16 cellular contexts compared by ENCODE assay signal in the genomic region with DNA sequence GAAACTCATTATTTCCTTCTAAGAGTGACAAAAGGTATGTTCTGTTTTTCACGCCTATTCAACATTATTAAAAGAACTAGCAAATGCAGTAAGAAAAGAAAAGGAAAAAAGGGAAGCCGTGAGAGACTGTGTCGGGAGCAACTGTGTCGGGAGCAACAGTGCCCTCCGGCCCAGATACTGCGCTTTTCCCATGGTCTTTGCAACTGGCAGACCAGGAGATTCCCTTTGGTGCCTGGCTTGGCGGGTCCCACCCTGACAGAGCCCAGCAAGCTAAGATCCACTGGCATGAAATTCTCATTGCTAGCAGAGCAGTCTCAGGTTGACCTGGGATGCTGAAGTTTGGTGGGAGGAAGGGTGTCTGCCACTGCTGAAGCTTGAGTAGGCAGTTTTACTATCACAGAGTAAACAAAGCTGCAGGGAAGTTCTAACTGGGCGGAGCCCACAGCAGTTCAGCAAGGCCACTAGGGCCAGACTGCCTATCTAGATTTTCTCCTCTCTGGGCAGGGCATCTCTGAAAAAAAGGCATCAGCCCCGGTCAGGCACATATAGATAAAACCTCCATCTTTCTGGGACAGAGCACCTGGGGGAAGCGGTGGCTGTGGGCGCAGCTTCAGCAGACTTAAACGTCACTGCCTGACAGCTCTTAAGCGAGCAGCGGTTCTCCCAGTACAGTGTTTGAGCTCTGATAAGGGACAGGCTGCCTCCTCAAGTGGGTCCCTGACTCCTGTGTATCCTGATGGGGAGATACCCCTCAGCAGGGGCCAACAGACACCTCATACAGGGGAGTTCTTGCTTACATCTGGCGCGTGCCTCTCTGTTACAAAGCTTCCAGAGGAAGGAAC.
DNase-seq lines count a peak whose midpoint lies in the region; ATAC-seq, FAIRE-seq and TF ChIP-seq lines count a peak whose summit lies in the region.
"Had no signal": no experiment of that assay in that cellular context is flagged by ENCODE, and none has a peak within 500 bp of the region (broad histone marks: within the 10 kb centered on the region; RNA-seq: fewer than 3 reads in every experiment).

No MANE protein-coding gene starts in this region.

- 96% methylated on average over 14 of the region's 16 CpGs; no CpG with 5 or more reads in 1 of the 2 experiments for WGBS in H1 (ENCODE audit: extremely low coverage in 1 of 2, insufficient coverage in 1 of 2, insufficient read length in 1 of 2, insufficient replicate concordance in 2 of 2, low coverage in 1 of 2, low lambda C conversion rate in 2 of 2, missing lambda C conversion rate in 1 of 2), 2 experiments

- H3K36me3 Mint-ChIP-seq in activated naive CD4-positive, alpha-beta T cell treated with anti-CD3 and anti-CD28 coated beads, Interleukin-2, amount 50 U/mL, for 72 hours = peaks cover 0 to 20% of the 10 kb centered on the region in 2 donors

- no peaks in the 10 kb centered on the region for H3K4me1 ChIP-seq in RWPE2 (ENCODE audit: insufficient read depth, poor library complexity, severe bottlenecking)
- no peaks in the 10 kb centered on the region for H3K4me1 ChIP-seq in H1 (replicated peaks in 1 of 4; ENCODE audit: control insufficient read depth in 3 of 4, insufficient read depth in 4 of 4, low read length in 3 of 4)
- H3K4me1 ChIP-seq in OCI-LY7 (ENCODE audit: insufficient read depth, low read length, poor library complexity, severe bottlenecking) = no peaks in the 10 kb centered on the region

- no TSS peak for BruUV-seq in OCI-LY7 (replicated peaks; lab: Mats Ljungman, UMichigan)

- H3K36me3 ChIP-seq in RWPE2 (ENCODE audit: low read depth) = no peaks in the 10 kb centered on the region
- H3K36me3 ChIP-seq in H1 (ENCODE audit: control insufficient read depth in 2 of 4, insufficient read depth in 4 of 4, low read length in 3 of 4) = no peaks in the 10 kb centered on the region
- H3K36me3 ChIP-seq in OCI-LY7 (ENCODE audit: insufficient read depth, low read length) = no peaks in the 10 kb centered on the region

- POLR2A ChIA-PET in H1 (lab: Charles Lee; ENCODE audit: partially characterized antibody) (no interaction called here), OCI-LY7 (lab: Charles Lee) (no interaction called here)

- H2BK12ac ChIP-seq in H1 (ENCODE audit: low read depth, low read length) = no peak overlapping the region

- no peak overlapping the region for H4K5ac ChIP-seq in H1 (ENCODE audit: insufficient read length, low read depth, low read length)

- no peak overlapping the region for H3K18ac ChIP-seq in H1 (ENCODE audit: extremely low read depth, low read length)

- CTCF ChIA-PET in H1 (lab: Charles Lee; ENCODE audit: partially characterized antibody) = interaction anchor here (0.7 kb wide), 1 partner anchor 43 kb away, joined by 3 read pairs; no protein-coding TSS in a partner anchor
- CTCF ChIA-PET in OCI-LY7 (lab: Charles Lee; ENCODE audit: unreplicated experiment) = no interaction called here

- H2AFZ ChIP-seq in H1 (ENCODE audit: low read length) (peak overlapping the region; percentile 84), OCI-LY7 (ENCODE audit: low read length) (no peak overlapping the region)

- H4K91ac ChIP-seq in H1 (replicated peaks; ENCODE audit: insufficient read length, low read length) = no peak overlapping the region

- TF ChIP-seq POLR2A in H1 (IDR thresholded peaks at IDR 0.05; ENCODE audit: control extremely low read depth in 1 of 2, low read depth in 2 of 2, low read length in 2 of 2) = no peak

- ATAC-seq in RWPE2 (ENCODE audit: low read depth) (0 out of 3 replicates have a peak, but pooled peaks have one; percentile 44), HG02981 (IDR thresholded peaks at IDR 0.05; ENCODE audit: unreplicated experiment) (no peak)
- no peak for ATAC-seq in activated naive CD4-positive, alpha-beta T cell treated with anti-CD3 and anti-CD28 coated beads, Interleukin-2, amount 50 U/mL, for 72 hours

- H3K14ac ChIP-seq in H1 (ENCODE audit: insufficient read length) = no peak overlapping the region

- H3K79me1 ChIP-seq in H1 (ENCODE audit: low read depth, low read length) = no peaks in the 10 kb centered on the region

- H3K56ac ChIP-seq in H1 (replicated peaks; ENCODE audit: insufficient read length, low read depth, low read length) = no peak overlapping the region

- no peak overlapping the region for H3K27ac Mint-ChIP-seq in activated naive CD4-positive, alpha-beta T cell treated with anti-CD3 and anti-CD28 coated beads, Interleukin-2, amount 50 U/mL, for 72 hours

- H3K4me2 ChIP-seq in H1 (ENCODE audit: insufficient read depth in 1 of 2, low read depth in 2 of 2, low read length in 2 of 2) (no peak overlapping the region), OCI-LY7 (ENCODE audit: low read length) (no peak overlapping the region)

- H3K27ac ChIP-seq in RWPE2 (ENCODE audit: poor library complexity, severe bottlenecking) = no peak overlapping the region
- H3K27ac ChIP-seq in H1 (ENCODE audit: low read depth, low read length) = no peak overlapping the region
- no peak overlapping the region for H3K27ac ChIP-seq in OCI-LY7 (ENCODE audit: low read depth, low read length, poor library complexity, severe bottlenecking)

- H3K23me2 ChIP-seq in H1 (ENCODE audit: low read depth, low read length) = no peaks in the 10 kb centered on the region

- peak; percentile 10 for DNase-seq in A172 (ENCODE audit: low spot score)
- peak; percentile 30 for DNase-seq in HT-29 (ENCODE audit: low spot score)
- DNase-seq in RWPE2 (ENCODE audit: low spot score) = no peak
- no peak for DNase-seq in H1 (ENCODE audit: low read depth in 1 of 2, low spot score in 2 of 2)
- DNase-seq in OCI-LY7 (ENCODE audit: low spot score) = no peak
- DNase-seq in stimulated activated CD4-positive, alpha-beta T cell treated with anti-CD3 and anti-CD28 coated beads, Interleukin-15, amount 100 ng/mL, for 24 hours = no peak
- no peak for DNase-seq in activated naive CD4-positive, alpha-beta T cell treated with anti-CD3 and anti-CD28 coated beads, Interleukin-2, amount 50 U/mL, for 72 hours (ENCODE audit: low spot score in 2 of 2)
- DNase-seq: C1 segment of cervical spinal cord, NCI-H1417, NCI-H1930, NCI-H2171, SIG-M5 had no signal

- no peaks in the 10 kb centered on the region for H3K79me2 ChIP-seq in H1 (ENCODE audit: control insufficient read depth in 1 of 2, insufficient read depth in 2 of 2, low read length in 2 of 2)
- no peaks in the 10 kb centered on the region for H3K79me2 ChIP-seq in OCI-LY7 (ENCODE audit: insufficient read depth, low read depth, low read length)

- no peak for FAIRE-seq in H1 (lab: Jason Lieb, UNC)
- FAIRE-seq: A204.1, GM12891, RCC 7860 had no signal

- no peak overlapping the region for H4K8ac ChIP-seq in H1 (ENCODE audit: extremely low read depth, insufficient read depth, low read length)

- H2BK15ac ChIP-seq in H1 (ENCODE audit: low read length) = no peak overlapping the region

- no peak overlapping the region for H3K9ac ChIP-seq in H1 (replicated peaks in 1 of 4; ENCODE audit: extremely low read depth in 1 of 4, low read depth in 3 of 4, low read length in 3 of 4)

- H3K9me3 ChIP-seq in RWPE2 (ENCODE audit: severe bottlenecking) (no peaks in the 10 kb centered on the region), H1 (ENCODE audit: insufficient read depth in 2 of 2, low read depth in 1 of 2, low read length in 1 of 2) (no peaks in the 10 kb centered on the region), OCI-LY7 (ENCODE audit: low read length) (no peaks in the 10 kb centered on the region)

- no peak overlapping the region for H2BK5ac ChIP-seq in H1 (ENCODE audit: low read depth, low read length)

- H3K27me3 ChIP-seq in RWPE2 (ENCODE audit: insufficient read depth, poor library complexity, severe bottlenecking) = no peaks in the 10 kb centered on the region
- no peaks in the 10 kb centered on the region for H3K27me3 ChIP-seq in H1 (replicated peaks in 1 of 4; ENCODE audit: control insufficient read depth in 3 of 4, extremely low read depth in 1 of 4, insufficient read depth in 3 of 4, low read length in 3 of 4)

- no peaks in the 10 kb centered on the region for H3K9me2 ChIP-seq in OCI-LY7 (ENCODE audit: insufficient read depth, low read length)

- H2AK5ac ChIP-seq in H1 (ENCODE audit: low read depth, low read length) = no peak overlapping the region

- no peak overlapping the region for H3K4ac ChIP-seq in H1 (replicated peaks; ENCODE audit: insufficient read length, low read depth, low read length)

- H2BK120ac ChIP-seq in H1 (replicated peaks; ENCODE audit: low read depth, low read length) = no peak overlapping the region

- TF ChIP-seq CTCF in RWPE2 (IDR thresholded peaks at IDR 0.05; ENCODE audit: poor library complexity, severe bottlenecking) = no peak
- TF ChIP-seq CTCF in H1 (IDR thresholded peaks at IDR 0.05; ENCODE audit: control extremely low read depth in 1 of 3, insufficient read depth in 1 of 3, low read depth in 1 of 3, low read length in 3 of 3) = no peak
- TF ChIP-seq CTCF in OCI-LY7 (conservative IDR thresholded peaks at IDR 0.05; ENCODE audit: low read length) = no peak

- H3K4me3 ChIP-seq in RWPE2 (ENCODE audit: severe bottlenecking) = no peak overlapping the region
- no peak overlapping the region for H3K4me3 ChIP-seq in H1 (ENCODE audit: extremely low read depth in 1 of 4, insufficient read depth in 2 of 4, low read depth in 3 of 4, low read length in 4 of 4)
- H3K4me3 ChIP-seq in OCI-LY7 (ENCODE audit: low read depth, low read length, poor library complexity, severe bottlenecking) = no peak overlapping the region

- H3K9me3 Mint-ChIP-seq in activated naive CD4-positive, alpha-beta T cell treated with anti-CD3 and anti-CD28 coated beads, Interleukin-2, amount 50 U/mL, for 72 hours = peaks cover 22 to 41% of the 10 kb centered on the region in 2 donors

- H3K23ac ChIP-seq in H1 (ENCODE audit: insufficient read length) = no peak overlapping the region

- intact Hi-C loops in OCI-LY7 (cut with micrococcal nuclease; ENCODE audit: unreplicated experiment) = no loop called here

- no peak for TF ChIP-seq EP300 in H1 (IDR thresholded peaks at IDR 0.05; ENCODE audit: borderline replicate concordance in 1 of 2, low read depth in 2 of 2, low read length in 2 of 2)

- H2BK20ac ChIP-seq in H1 (ENCODE audit: low read length) = no peak overlapping the region

- no peak for TF ChIP-seq RAD21 in H1 (IDR thresholded peaks at IDR 0.05 in 1 of 2, conservative IDR thresholded peaks at IDR 0.05 in 1 of 2; ENCODE audit: low read depth in 2 of 2, low read length in 2 of 2)

- H4K20me1 ChIP-seq in H1 (replicated peaks in 1 of 2; ENCODE audit: control insufficient read depth in 1 of 2, insufficient read depth in 2 of 2, low read length in 2 of 2) (no peaks in the 10 kb centered on the region), OCI-LY7 (ENCODE audit: insufficient read depth, low read length) (no peaks in the 10 kb centered on the region)

TF ChIP-seq in H1, 55 proteins besides CTCF, POLR2A, EP300 and RAD21:
- TF ChIP-seq NANOG (IDR thresholded peaks at IDR 0.05; ENCODE audit: insufficient read depth, low read depth, low read length, poor library complexity, severe bottlenecking) (no peak), CBX5 (IDR thresholded peaks at IDR 0.05; ENCODE audit: low read depth, low read length) (no peak)

Comparison
In these comparisons a context has a peak if more than half of its experiments do, and no peak if none do; other contexts are left out.
1. DNase-seq: peak in A172 (single experiment) and HT-29 (single experiment); none in RWPE2 (single experiment), H1 (0 of 2), OCI-LY7 (single experiment), stimulated activated CD4-positive, alpha-beta T cell treated with anti-CD3 and anti-CD28 coated beads, Interleukin-15, amount 100 ng/mL, for 24 hours (single experiment) and activated naive CD4-positive, alpha-beta T cell treated with anti-CD3 and anti-CD28 coated beads, Interleukin-2, amount 50 U/mL, for 72 hours (0 of 2).